22 cellular contexts compared by ENCODE assay signal in the genomic region with DNA sequence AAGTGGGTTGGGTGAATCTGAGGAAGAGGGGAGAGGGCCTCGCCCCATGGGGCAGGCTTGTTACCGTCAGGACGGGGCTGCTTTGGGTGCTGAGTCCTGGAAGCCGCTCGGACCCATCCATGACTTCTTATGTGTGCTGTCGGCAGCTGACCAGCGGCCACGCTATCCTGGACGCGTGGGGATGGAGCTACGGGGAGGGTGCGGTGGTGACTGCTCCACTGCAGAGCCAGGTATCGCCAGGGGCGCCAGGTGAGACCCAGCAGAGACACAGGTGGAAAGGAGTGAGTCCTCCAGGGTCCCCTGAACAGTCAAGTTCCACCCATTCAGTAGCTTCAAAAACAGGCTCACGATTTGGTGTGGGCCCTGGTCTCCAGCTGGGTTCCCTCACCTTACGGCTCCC. TPM values are rescaled to one million over a fixed set of nuclear protein-coding genes. Genes with fewer than 3 reads are reported as not detected.
A peak's percentile ranks its signal among the peaks of the same experiment; 100 is the strongest.
DNase-seq lines count a peak whose midpoint lies in the region; FAIRE-seq and TF ChIP-seq lines count a peak whose summit lies in the region.
"Had no signal": no experiment of that assay in that cellular context is flagged by ENCODE, and none has a peak within 500 bp of the region (broad histone marks: within the 10 kb centered on the region; RNA-seq: fewer than 3 reads in every experiment).

No MANE protein-coding gene starts in this region.

- H3K27me3 Mint-ChIP-seq in neural progenitor cell (ENCODE audit: insufficient read depth, low read depth): no peaks in the 10 kb centered on the region
- H3K27me3 Mint-ChIP-seq: B cell; CD4-positive, alpha-beta T cell had no signal

- no peaks in the 10 kb centered on the region for H3F3A ChIP-seq in neural progenitor cell (ENCODE audit: low read depth)

- H2AFZ ChIP-seq in neural progenitor cell (replicated peaks): no peak overlapping the region

- TF ChIP-seq EP300 in stomach (IDR thresholded peaks at IDR 0.05): no peak

- DNase-seq in bronchial epithelial cell (ENCODE audit: low read depth) (no peak), neural progenitor cell (ENCODE audit: low spot score) (no peak), urothelium cell line (ENCODE audit: low spot score) (no peak), NCI-H345 treated with DMSO at 0.1 percent for 48 hours (lab: John Stamatoyannopoulos, UW; ENCODE audit: unreplicated experiment) (no peak), stomach (no peak), MV-4-11 (lab: John Stamatoyannopoulos, UW) (no peak)
- DNase-seq: AML-193; Caco-2; Calu3; CD4-positive, alpha-beta T cell; CD8-positive, alpha-beta T cell; DMS79 treated with DMSO at 0.1 percent for 48 hours; GF-D8 had no signal

- no peaks in the 10 kb centered on the region for H3K9me3 ChIP-seq in BLaER1
- H3K9me3 ChIP-seq in neural progenitor cell (ENCODE audit: low read depth): no peaks in the 10 kb centered on the region
- H3K9me3 ChIP-seq in stomach: no peaks in the 10 kb centered on the region
- H3K9me3 ChIP-seq: A549, Caco-2 had no signal

- no peaks in the 10 kb centered on the region for H4K20me1 ChIP-seq in BLaER1
- H4K20me1 ChIP-seq in neural progenitor cell (ENCODE audit: low read depth): no peaks in the 10 kb centered on the region

- 86 to 96% (median 92%) methylated on average over 16 of the region's 16 CpGs for WGBS in stomach, 5 donors

- H3K9ac ChIP-seq in BLaER1 (0 out of 2 replicates have a peak overlapping the region, but pooled peaks have one; percentile 9), neural progenitor cell (no peak overlapping the region)

- H3K27ac Mint-ChIP-seq in neural progenitor cell: peak overlapping the region; percentile 66
- H3K27ac Mint-ChIP-seq: B cell; CD4-positive, alpha-beta T cell; CD8-positive, alpha-beta T cell had no signal

- H3K4me2 ChIP-seq in BLaER1 (peak overlapping the region; percentile 82), neural progenitor cell (no peak overlapping the region)
- H3K4me2 ChIP-seq: A549 had no signal

- H3K27me3 ChIP-seq in BLaER1 (peaks cover 10% of the 10 kb centered on the region; the same call in 1 of the 2 replicates), bronchial epithelial cell (ENCODE audit: control insufficient read depth, insufficient read depth, low read length) (no peaks in the 10 kb centered on the region), neural progenitor cell (peaks cover 6% of the 10 kb centered on the region), stomach (peaks cover 0 to 3% (median 0%) of the 10 kb centered on the region in 3 donors)

- TF ChIP-seq POLR2A in stomach (IDR thresholded peaks at IDR 0.05): no peak

- no peaks in the 10 kb centered on the region for H3K9me3 Mint-ChIP-seq in neural progenitor cell
- H3K9me3 Mint-ChIP-seq: CD4-positive, alpha-beta T cell; CD8-positive, alpha-beta T cell had no signal

- H3K27ac ChIP-seq in BLaER1 (no peak overlapping the region), neural progenitor cell (no peak overlapping the region), stomach (no peak overlapping the region)
- H3K27ac ChIP-seq: 22Rv1, A549, C4-2B had no signal

- FAIRE-seq in bronchial epithelial cell (lab: Jason Lieb, UNC) (peak; percentile 7), urothelium cell line (lab: Jason Lieb, UNC) (peak; percentile 42)
- FAIRE-seq: A549, D721Med, G401.6, GM12891, GM19239 had no signal

- TF ChIP-seq CTCF in bronchial epithelial cell (IDR thresholded peaks at IDR 0.05; ENCODE audit: insufficient read depth, low read length, severe bottlenecking): no peak
- no peak for TF ChIP-seq CTCF in neural progenitor cell (IDR thresholded peaks at IDR 0.05)
- TF ChIP-seq CTCF in stomach (IDR thresholded peaks at IDR 0.05): no peak

- peaks cover 73% of the 10 kb centered on the region for H3K4me1 ChIP-seq in BLaER1
- H3K4me1 ChIP-seq in neural progenitor cell: no peaks in the 10 kb centered on the region
- peaks cover 0 to 7% (median 4%) of the 10 kb centered on the region in 4 donors for H3K4me1 ChIP-seq in stomach
- H3K4me1 ChIP-seq: A549, Caco-2 had no signal

- intact Hi-C loops in stomach (cut with DNase I; ENCODE audit: low total_unique reads): no loop called here

- no peaks in the 10 kb centered on the region for H3K79me2 ChIP-seq in neural progenitor cell (ENCODE audit: low read depth)

- H3K36me3 ChIP-seq in BLaER1: no peaks in the 10 kb centered on the region
- no peaks in the 10 kb centered on the region for H3K36me3 ChIP-seq in bronchial epithelial cell (ENCODE audit: control insufficient read depth, insufficient read depth, low read length)
- H3K36me3 ChIP-seq in neural progenitor cell: no peaks in the 10 kb centered on the region
- H3K36me3 ChIP-seq in stomach: no peaks in the 10 kb centered on the region

- no peaks in the 10 kb centered on the region for H3K36me3 Mint-ChIP-seq in neural progenitor cell
- H3K36me3 Mint-ChIP-seq: CD8-positive, alpha-beta T cell had no signal

- H3K4me1 Mint-ChIP-seq in neural progenitor cell: peaks cover 7% of the 10 kb centered on the region
- H3K4me1 Mint-ChIP-seq: B cell had no signal

- H3K4me3 ChIP-seq in BLaER1 (no peak overlapping the region), bronchial epithelial cell (ENCODE audit: low read depth, low read length) (no peak overlapping the region), neural progenitor cell (no peak overlapping the region), stomach (no peak overlapping the region)
- H3K4me3 ChIP-seq: A549 had no signal

- no peak overlapping the region for H3K4me3 Mint-ChIP-seq in neural progenitor cell
- H3K4me3 Mint-ChIP-seq: B cell; CD4-positive, alpha-beta T cell; CD8-positive, alpha-beta T cell had no signal

RNA-seq across cellular contexts. Expression of a gene that starts 10.6 kb away (rescaled TPM):
- 1.3 and 2.4 TPM in 2 replicates for total RNA-seq in bronchial epithelial cell
- total RNA-seq in neural progenitor cell (ENCODE audit: low replicate concordance): 3.8 and 4.7 TPM in 2 replicates
- 10 to 100 TPM; 21.3 to 89.8 (median 49.0) TPM for total RNA-seq in stomach
- polyA plus RNA-seq in stomach: 10 to 100 TPM; 19.1 to 35.2 (median 33.9) TPM
